7 cellular contexts compared by ENCODE assay signal in the genomic region with DNA sequence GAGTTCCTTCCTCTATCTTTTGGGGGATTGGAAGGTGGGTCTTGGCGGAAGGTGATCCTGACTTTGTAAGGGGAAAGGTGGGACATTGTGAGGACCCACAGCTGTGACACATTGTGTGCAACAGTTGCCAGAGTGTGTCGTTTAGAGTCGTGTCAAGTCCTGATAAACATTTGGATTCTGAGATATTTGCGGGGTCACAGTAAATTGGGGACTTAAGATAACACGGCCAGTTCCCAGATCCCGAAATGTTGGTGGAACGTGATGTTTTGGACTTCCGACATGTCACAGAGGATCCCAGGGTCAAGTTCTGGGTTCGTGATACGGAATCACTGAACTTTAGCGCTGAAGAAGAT. TPM values are rescaled to one million over a fixed set of nuclear protein-coding genes. Genes with fewer than 3 reads are reported as not detected.
DNase-seq lines count a peak whose midpoint lies in the region; ATAC-seq and TF ChIP-seq lines count a peak whose summit lies in the region.

No MANE protein-coding gene starts in this region.

- POLR2A ChIA-PET in HEK293T (lab: Yijun Ruan, JAX), result interaction anchor here (1.0 to 1.6 kb wide), 7 partner anchors 8 to 356 kb away, joined by 3 to 5 read pairs (median 4); a partner anchor contains a TSS

- no peaks in the 10 kb centered on the region for H3K27me3 ChIP-seq in iPS-15b (ENCODE audit: control insufficient read depth, insufficient read depth, low read length)

- peak overlapping the region; percentile 92 for H3K27ac Mint-ChIP-seq in HFFc6
- H3K27ac Mint-ChIP-seq in stimulated activated naive CD8-positive, alpha-beta T cell treated with anti-CD3 and anti-CD28 coated beads, Interleukin-15, amount 100 ng/mL, for 72 hours, result peak overlapping the region; percentile 97 to 98

- no peaks in the 10 kb centered on the region for H3K9me3 ChIP-seq in iPS-15b (ENCODE audit: control insufficient read depth, insufficient read depth, low read length)

- H3K4me3 ChIP-seq in WI38 (ENCODE audit: low read depth, low read length) (peak overlapping the region; percentile 71), iPS-15b (ENCODE audit: low read depth, low read length) (peak overlapping the region; percentile 98)

- no peaks in the 10 kb centered on the region for H3K36me3 ChIP-seq in iPS-15b (ENCODE audit: control insufficient read depth, insufficient read depth, low read length)

- no peaks in the 10 kb centered on the region for H3K27me3 Mint-ChIP-seq in HFFc6 (ENCODE audit: insufficient read depth)
- H3K27me3 Mint-ChIP-seq in stimulated activated naive CD8-positive, alpha-beta T cell treated with anti-CD3 and anti-CD28 coated beads, Interleukin-15, amount 100 ng/mL, for 72 hours, result no peaks in the 10 kb centered on the region

- no peaks in the 10 kb centered on the region for H3K9me3 Mint-ChIP-seq in HFFc6
- no peaks in the 10 kb centered on the region for H3K9me3 Mint-ChIP-seq in stimulated activated naive CD8-positive, alpha-beta T cell treated with anti-CD3 and anti-CD28 coated beads, Interleukin-15, amount 100 ng/mL, for 72 hours

- H3K4me1 Mint-ChIP-seq in HFFc6 (ENCODE audit: low read depth), result peaks cover 18% of the 10 kb centered on the region
- H3K4me1 Mint-ChIP-seq in stimulated activated naive CD8-positive, alpha-beta T cell treated with anti-CD3 and anti-CD28 coated beads, Interleukin-15, amount 100 ng/mL, for 72 hours, result peaks cover 41% of the 10 kb centered on the region

- CTCF ChIA-PET in HEK293T (lab: Yijun Ruan, JAX), result no interaction called here

- H3K4me1 ChIP-seq in iPS-15b (ENCODE audit: control insufficient read depth, insufficient read depth, low read length), result peaks cover 11% of the 10 kb centered on the region

- peak; percentile 4 for ATAC-seq in stimulated activated naive CD8-positive, alpha-beta T cell treated with anti-CD3 and anti-CD28 coated beads, Interleukin-15, amount 100 ng/mL, for 72 hours

- TF ChIP-seq CTCF in HFFc6 (IDR thresholded peaks at IDR 0.05), result no peak
- TF ChIP-seq CTCF in WI38 (IDR thresholded peaks at IDR 0.05; ENCODE audit: low read depth, low read length), result no peak

- DNase-seq in HFFc6 (no peak), HEK293T (ENCODE audit: extremely low spot score) (no peak), NCI-H748 (lab: John Stamatoyannopoulos, UW; ENCODE audit: unreplicated experiment) (no peak), NCI-H526 treated with DMSO at 0.1 percent for 48 hours (lab: John Stamatoyannopoulos, UW) (no peak)
- no peak for DNase-seq in stimulated activated naive CD8-positive, alpha-beta T cell treated with anti-CD3 and anti-CD28 coated beads, Interleukin-15, amount 100 ng/mL, for 72 hours

- H3K4me3 Mint-ChIP-seq in HFFc6, result peak overlapping the region; percentile 99
- peak overlapping the region; percentile 93 to 99 for H3K4me3 Mint-ChIP-seq in stimulated activated naive CD8-positive, alpha-beta T cell treated with anti-CD3 and anti-CD28 coated beads, Interleukin-15, amount 100 ng/mL, for 72 hours

- peak overlapping the region; percentile 92 for H3K9ac ChIP-seq in iPS-15b (ENCODE audit: low read depth, low read length)

- H3K36me3 Mint-ChIP-seq in HFFc6 (ENCODE audit: low read depth), result no peaks in the 10 kb centered on the region; the same call in none of the 2 replicates

TF ChIP-seq in HEK293T, 16 proteins besides CTCF, POLR2A, EP300 and RAD21:
- no peak for TF ChIP-seq FOXK2 (IDR thresholded peaks at IDR 0.05)
- TF ChIP-seq BHLHE40 (IDR thresholded peaks at IDR 0.05; ENCODE audit: borderline replicate concordance), result no peak
- no peak for TF ChIP-seq SP1 (IDR thresholded peaks at IDR 0.05)
- no peak for TF ChIP-seq CTBP1 (IDR thresholded peaks at IDR 0.05; ENCODE audit: borderline replicate concordance)
- no peak for TF ChIP-seq ZNF384 (IDR thresholded peaks at IDR 0.05)
- TF ChIP-seq ARNT (IDR thresholded peaks at IDR 0.05), result no peak
- no peak for TF ChIP-seq SUZ12 (IDR thresholded peaks at IDR 0.05)
- TF ChIP-seq NFRKB (IDR thresholded peaks at IDR 0.05), result no peak
- TF ChIP-seq L3MBTL2 (conservative IDR thresholded peaks at IDR 0.05), result no peak
- TF ChIP-seq ELF4 (IDR thresholded peaks at IDR 0.05), result no peak
- TF ChIP-seq HDGF (IDR thresholded peaks at IDR 0.05; ENCODE audit: borderline replicate concordance), result no peak
- TF ChIP-seq FOXM1 (IDR thresholded peaks at IDR 0.05; ENCODE audit: borderline replicate concordance), result no peak
- TF ChIP-seq FOXA1 (IDR thresholded peaks at IDR 0.05), result no peak

RNA-seq across cellular contexts. Expression of a gene that starts 0.6 kb away (rescaled TPM):
- total RNA-seq in HFFc6 (2021; fragmentation: NEBNext Ultra II Directional; extraction: Animal tissue kit (Norgen Biotek cat#: 25700)), result 1 to 10 TPM; 2.2 to 4.7 (median 4.0) TPM

RNA-seq across cellular contexts. Expression of a gene that starts 7.9 kb away (rescaled TPM):
- total RNA-seq in HFFc6 (2021; fragmentation: NEBNext Ultra II Directional; extraction: Animal tissue kit (Norgen Biotek cat#: 25700)), result 10 to 100 TPM; 11.6 to 13.4 (median 12.1) TPM
